23 cellular contexts compared by ENCODE assay signal in genomic region chr12:1810931-1811280, GRCh38. TPM values are rescaled to one million over a fixed set of nuclear protein-coding genes. Genes with fewer than 3 reads are reported as not detected.
DNase-seq lines count a peak whose midpoint lies in the region; ATAC-seq and TF ChIP-seq lines count a peak whose summit lies in the region.
"Had no signal": no experiment of that assay in that cellular context is flagged by ENCODE, and none has a peak within 500 bp of the region (broad histone marks: within the 10 kb centered on the region; RNA-seq: fewer than 3 reads in every experiment).

No MANE protein-coding gene starts in this region.

- H3K27ac ChIP-seq in CD8-positive, alpha-beta T cell (ENCODE audit: low read depth, low read length), result no peak overlapping the region
- H3K27ac ChIP-seq in stomach, result peak overlapping the region in 1 of 5 donors; percentile 71
- H3K27ac ChIP-seq: hepatocyte, SJCRH30 had no signal

- H3K27me3 ChIP-seq in CD8-positive, alpha-beta T cell (ENCODE audit: insufficient read depth, low read length), result no peaks in the 10 kb centered on the region
- H3K27me3 ChIP-seq in stomach, result peaks cover 0 to 1% (median 0%) of the 10 kb centered on the region in 3 donors
- H3K27me3 ChIP-seq: hepatocyte, SJCRH30, upper lobe of left lung had no signal

- peaks cover 20% of the 10 kb centered on the region for H3K4me1 Mint-ChIP-seq in activated T-cell treated with anti-CD3 and anti-CD28 coated beads, Interleukin-2, amount 50 U/mL, for 24 hours (ENCODE audit: low read depth)
- H3K4me1 Mint-ChIP-seq in CD8-positive, alpha-beta T cell (ENCODE audit: low read depth), result peaks cover 7% of the 10 kb centered on the region
- H3K4me1 Mint-ChIP-seq in natural killer cell, result peaks cover 17 to 43% of the 10 kb centered on the region in 2 donors

- H3K27ac Mint-ChIP-seq in activated T-cell treated with anti-CD3 and anti-CD28 coated beads, Interleukin-2, amount 50 U/mL, for 24 hours, result peak overlapping the region; percentile 80
- no peak overlapping the region for H3K27ac Mint-ChIP-seq in CD8-positive, alpha-beta T cell
- H3K27ac Mint-ChIP-seq in activated naive CD4-positive, alpha-beta T cell treated with anti-CD3 and anti-CD28 coated beads, Interleukin-2, amount 50 U/mL, for 72 hours, result peak overlapping the region; percentile 15 to 79
- peak overlapping the region in 1 of 2 donors; percentile 89 for H3K27ac Mint-ChIP-seq in natural killer cell
- H3K27ac Mint-ChIP-seq: stimulated activated naive B cell treated with anti-CD40 and anti-IgM and Interleukin-4, amounts not matched to agents 10 μg/mL and 1 μg/mL and 100 μg/mL, for 72 hours had no signal

- H3K4me3 Mint-ChIP-seq in activated T-cell treated with anti-CD3 and anti-CD28 coated beads, Interleukin-2, amount 50 U/mL, for 24 hours, result peak overlapping the region; percentile 53
- peak overlapping the region; percentile 47 for H3K4me3 Mint-ChIP-seq in CD8-positive, alpha-beta T cell
- H3K4me3 Mint-ChIP-seq in natural killer cell, result peak overlapping the region; percentile 70
- H3K4me3 Mint-ChIP-seq: stimulated activated naive B cell treated with anti-CD40 and anti-IgM and Interleukin-4, amounts not matched to agents 10 μg/mL and 1 μg/mL and 100 μg/mL, for 72 hours had no signal

- in situ Hi-C loops in ACHN (cut with HindIII; ENCODE audit: low pct_ligation_motif_present, low pct_unique_long_range_greater_than_20kb, low sequenced_read_pairs), result no loop called here

- TF ChIP-seq POLR2A in stomach (IDR thresholded peaks at IDR 0.05), result no peak

- intact Hi-C loops in CD8-positive, alpha-beta T cell (cut with DNase I, micrococcal nuclease), result loop anchor here in 1 of 2 experiments (5.0 kb wide), 1 partner anchor 221 kb away; no protein-coding TSS in a partner anchor
- intact Hi-C loops in natural killer cell (cut with micrococcal nuclease) (loop anchor here (5.0 kb wide), 1 partner anchor 111 kb away; no protein-coding TSS in a partner anchor), stomach (cut with DNase I; ENCODE audit: low total_unique reads) (no loop called here)

- TF ChIP-seq EP300 in stomach (IDR thresholded peaks at IDR 0.05), result no peak

- H3K36me3 Mint-ChIP-seq in activated T-cell treated with anti-CD3 and anti-CD28 coated beads, Interleukin-2, amount 50 U/mL, for 24 hours (ENCODE audit: low read depth), result no peaks in the 10 kb centered on the region
- no peaks in the 10 kb centered on the region for H3K36me3 Mint-ChIP-seq in CD8-positive, alpha-beta T cell
- H3K36me3 Mint-ChIP-seq in activated naive CD4-positive, alpha-beta T cell treated with anti-CD3 and anti-CD28 coated beads, Interleukin-2, amount 50 U/mL, for 72 hours, result no peaks in the 10 kb centered on the region
- H3K36me3 Mint-ChIP-seq in natural killer cell, result no peaks in the 10 kb centered on the region
- H3K36me3 Mint-ChIP-seq: stimulated activated naive B cell treated with anti-CD40 and anti-IgM and Interleukin-4, amounts not matched to agents 10 μg/mL and 1 μg/mL and 100 μg/mL, for 72 hours had no signal

- no peaks in the 10 kb centered on the region for H3K9me3 Mint-ChIP-seq in activated T-cell treated with anti-CD3 and anti-CD28 coated beads, Interleukin-2, amount 50 U/mL, for 24 hours
- no peaks in the 10 kb centered on the region for H3K9me3 Mint-ChIP-seq in CD8-positive, alpha-beta T cell
- no peaks in the 10 kb centered on the region for H3K9me3 Mint-ChIP-seq in activated naive CD4-positive, alpha-beta T cell treated with anti-CD3 and anti-CD28 coated beads, Interleukin-2, amount 50 U/mL, for 72 hours
- no peaks in the 10 kb centered on the region for H3K9me3 Mint-ChIP-seq in natural killer cell
- H3K9me3 Mint-ChIP-seq: stimulated activated naive B cell treated with anti-CD40 and anti-IgM and Interleukin-4, amounts not matched to agents 10 μg/mL and 1 μg/mL and 100 μg/mL, for 72 hours had no signal

- no peak for DNase-seq in activated T-cell treated with anti-CD3 and anti-CD28 coated beads, Interleukin-2, amount 50 U/mL, for 24 hours
- no peak for DNase-seq in activated T-cell treated with anti-CD3 and anti-CD28 coated beads, Interleukin-2, amount 50 U/mL, for 1 hour
- no peak for DNase-seq in CD8-positive, alpha-beta T cell
- no peak for DNase-seq in activated naive CD4-positive, alpha-beta T cell treated with anti-CD3 and anti-CD28 coated beads, Interleukin-2, amount 50 U/mL, for 72 hours (ENCODE audit: low spot score in 2 of 2)
- DNase-seq in natural killer cell (no peak), stomach (no peak), ACHN (no peak)
- DNase-seq in effector CD8-positive, alpha-beta T cell (lab: John Stamatoyannopoulos, UW), result no peak
- DNase-seq: activated CD4-positive, CD25-positive, alpha-beta regulatory T cell treated with anti-CD3 and anti-CD28 coated beads, Interleukin-2, amount 50 U/mL, for 72 hours; Caco-2; islet precursor cell; NCI-H1436 treated with DMSO at 0.1 percent for 48 hours; NCI-H82; PC-3; retina; SJCRH30; stimulated activated naive B cell treated with anti-CD40 and anti-IgM and Interleukin-4, amounts not matched to agents 10 μg/mL and 1 μg/mL and 100 μg/mL, for 72 hours had no signal

- no peaks in the 10 kb centered on the region for H3K4me1 ChIP-seq in CD8-positive, alpha-beta T cell (ENCODE audit: insufficient read depth, low read length)
- peaks cover 0 to 19% (median 3%) of the 10 kb centered on the region in 4 donors for H3K4me1 ChIP-seq in stomach
- H3K4me1 ChIP-seq: SJCRH30 had no signal

- H3K9me3 ChIP-seq in CD8-positive, alpha-beta T cell (ENCODE audit: low read length), result no peaks in the 10 kb centered on the region
- no peaks in the 10 kb centered on the region for H3K9me3 ChIP-seq in stomach
- H3K9me3 ChIP-seq: Caco-2, SJCRH30, upper lobe of left lung had no signal

- no peaks in the 10 kb centered on the region for H3K27me3 Mint-ChIP-seq in activated T-cell treated with anti-CD3 and anti-CD28 coated beads, Interleukin-2, amount 50 U/mL, for 24 hours
- H3K27me3 Mint-ChIP-seq in CD8-positive, alpha-beta T cell (ENCODE audit: low read depth), result peaks cover 5% of the 10 kb centered on the region
- H3K27me3 Mint-ChIP-seq in natural killer cell (ENCODE audit: low read depth in 2 of 2), result peaks cover 0 to 4% of the 10 kb centered on the region in 2 donors

- POLR2A ChIA-PET in CD8-positive, alpha-beta T cell (lab: Charles Lee), result no interaction called here

- WGBS in stomach, 5 donors, result 71 to 89% (median 85%) methylated on average over 7 to 10 of the region's 10 CpGs

- ATAC-seq in CD8-positive, alpha-beta T cell, result no peak
- no peak for ATAC-seq in activated naive CD4-positive, alpha-beta T cell treated with anti-CD3 and anti-CD28 coated beads, Interleukin-2, amount 50 U/mL, for 72 hours
- no peak for ATAC-seq in natural killer cell
- ATAC-seq: PC-3; stimulated activated naive B cell treated with anti-CD40 and anti-IgM and Interleukin-4, amounts not matched to agents 10 μg/mL and 1 μg/mL and 100 μg/mL, for 72 hours had no signal

- CTCF ChIA-PET in CD8-positive, alpha-beta T cell (lab: Charles Lee), result interaction anchor here (3.1 kb wide), 1 partner anchor 129 kb away, joined by 18 read pairs; no protein-coding TSS in a partner anchor

- no peak overlapping the region for H3K4me3 ChIP-seq in CD8-positive, alpha-beta T cell (ENCODE audit: low read depth, low read length)
- H3K4me3 ChIP-seq in stomach, result no peak overlapping the region
- H3K4me3 ChIP-seq: hepatocyte, SJCRH30 had no signal

- no peaks in the 10 kb centered on the region for H3K36me3 ChIP-seq in CD8-positive, alpha-beta T cell (ENCODE audit: insufficient read depth, low read length)
- H3K36me3 ChIP-seq in stomach, result no peaks in the 10 kb centered on the region
- H3K36me3 ChIP-seq: SJCRH30, upper lobe of left lung had no signal

- TF ChIP-seq CTCF in CD8-positive, alpha-beta T cell (IDR thresholded peaks at IDR 0.05), result no peak
- TF ChIP-seq CTCF in natural killer cell (IDR thresholded peaks at IDR 0.05) (no peak), stomach (IDR thresholded peaks at IDR 0.05) (no peak)

RNA-seq across cellular contexts. Expression of gene LRTM2, which starts 9.5 kb away (rescaled TPM):
- not detected for total RNA-seq in CD8-positive, alpha-beta T cell
- not detected for total RNA-seq in activated naive CD4-positive, alpha-beta T cell treated with anti-CD3 and anti-CD28 coated beads, Interleukin-2, amount 50 U/mL, for 72 hours
- total RNA-seq in natural killer cell (not detected), stomach (not detected)
- under 1 TPM in 1 of 3 donors, not detected in 2; 0.03 TPM for polyA plus RNA-seq in stomach
- total RNA-seq: aorta, Caco-2, hepatocyte, HT1080, LHCN-M2, mesenteric fat pad, PC-3, SJCRH30, upper lobe of left lung had no signal
- polyA plus RNA-seq: aorta, hepatocyte had no signal
